Comparison of ENCODE assay signal across 18 cellular contexts in the genomic region with DNA sequence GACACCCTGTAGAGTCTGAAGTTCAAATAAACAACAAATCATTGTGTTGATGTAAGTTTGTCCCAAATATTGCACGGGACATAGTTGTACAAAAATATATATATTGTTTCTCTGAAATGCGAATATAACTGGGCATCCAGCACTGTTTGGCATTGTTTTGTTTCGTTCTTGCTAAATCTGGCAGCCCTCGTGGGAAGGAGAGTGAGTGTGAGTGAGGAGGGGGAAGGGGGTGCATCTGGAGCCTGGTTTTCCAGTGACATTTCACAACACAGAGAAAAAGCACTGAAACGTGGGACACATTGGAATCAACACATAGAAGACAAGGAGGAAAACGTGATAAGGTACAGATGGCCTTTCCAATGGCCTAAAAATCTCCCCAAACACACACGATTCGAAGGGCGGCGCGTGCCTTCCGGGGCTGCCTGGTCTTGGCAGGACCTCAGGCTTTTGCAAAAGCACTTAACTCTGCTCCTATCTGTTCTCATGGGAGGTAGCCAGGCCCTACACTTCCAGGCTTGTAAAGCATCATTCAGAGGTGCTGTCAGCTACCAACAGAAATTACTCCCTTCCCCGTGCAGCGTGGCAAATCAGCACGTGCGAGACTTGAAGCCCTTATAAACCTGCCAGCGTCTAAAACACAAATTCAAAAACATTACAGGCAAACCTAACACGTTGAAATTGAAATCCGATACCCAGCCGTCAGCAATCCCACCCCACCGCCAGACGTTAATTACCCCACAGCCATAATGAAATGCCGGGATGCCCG.
DNase-seq lines count a peak whose midpoint lies in the region; TF ChIP-seq lines count a peak whose summit lies in the region.
"Had no signal": no experiment of that assay in that cellular context is flagged by ENCODE, and none has a peak within 500 bp of the region (broad histone marks: within the 10 kb centered on the region; RNA-seq: fewer than 3 reads in every experiment).

No MANE protein-coding gene starts in this region.

- H3K27ac ChIP-seq in BLaER1 treated with 17β-estradiol and CSF1 and Interleukin-3, amounts not matched to agents 10 nM and 100 nM: no peak overlapping the region
- H3K27ac ChIP-seq in HUES64 (ENCODE audit: low read depth, low read length) (0 out of 2 replicates have a peak overlapping the region, but pooled peaks have one; percentile 26), neural cell (ENCODE audit: low read length) (no peak overlapping the region), smooth muscle cell (ENCODE audit: low read depth) (no peak overlapping the region)
- H3K27ac ChIP-seq: KMS-11, left lung, upper lobe of left lung had no signal

- H2AFZ ChIP-seq in neural cell (ENCODE audit: low read depth, low read length): no peak overlapping the region
- no peak overlapping the region for H2AFZ ChIP-seq in smooth muscle cell (ENCODE audit: low read depth)

- H3K27me3 Mint-ChIP-seq in brain: peaks cover 4% of the 10 kb centered on the region

- H3K9me3 ChIP-seq in BLaER1 treated with 17β-estradiol and CSF1 and Interleukin-3, amounts not matched to agents 10 nM and 100 nM (replicated peaks in 1 of 11): peaks cover 11 to 16% (median 15%) of the 10 kb centered on the region in 11 experiments
- H3K9me3 ChIP-seq in HUES64 (ENCODE audit: insufficient read depth, low read depth, low read length) (peaks cover 6% of the 10 kb centered on the region), neural cell (ENCODE audit: low read length) (no peaks in the 10 kb centered on the region), smooth muscle cell (replicated peaks; ENCODE audit: low read depth) (no peaks in the 10 kb centered on the region)

- no peaks in the 10 kb centered on the region for H3K9me2 ChIP-seq in neural cell (ENCODE audit: insufficient read depth, low read length)

- no peaks in the 10 kb centered on the region for H3F3A ChIP-seq in neural cell (ENCODE audit: insufficient read depth, low read length, poor library complexity, severe bottlenecking)
- no peaks in the 10 kb centered on the region for H3F3A ChIP-seq in smooth muscle cell (ENCODE audit: low read depth)

- peaks cover 0 to under 1% (median 0%) of the 10 kb centered on the region in 11 experiments; a peak in 1 of 22 replicates for H3K36me3 ChIP-seq in BLaER1 treated with 17β-estradiol and CSF1 and Interleukin-3, amounts not matched to agents 10 nM and 100 nM
- no peaks in the 10 kb centered on the region for H3K36me3 ChIP-seq in HUES64 (ENCODE audit: insufficient read depth, low read length)
- no peaks in the 10 kb centered on the region for H3K36me3 ChIP-seq in neural cell (ENCODE audit: insufficient read depth, low read length)
- H3K36me3 ChIP-seq in smooth muscle cell (ENCODE audit: low read depth): no peaks in the 10 kb centered on the region
- H3K36me3 ChIP-seq: left lung, upper lobe of left lung had no signal

- H3K36me3 Mint-ChIP-seq in brain: no peaks in the 10 kb centered on the region
- H3K36me3 Mint-ChIP-seq: activated naive CD8-positive, alpha-beta T cell treated with anti-CD3 and anti-CD28 coated beads for 36 hours; stimulated activated effector memory CD8-positive, alpha-beta T cell treated with anti-CD3 and anti-CD28 coated beads, Interleukin-12 subunit alpha, Interleukin-12 subunit beta, amount 100 ng/mL, for 72 hours had no signal

- H3K4me1 Mint-ChIP-seq in brain: peaks cover 72% of the 10 kb centered on the region
- H3K4me1 Mint-ChIP-seq: activated naive CD8-positive, alpha-beta T cell treated with anti-CD3 and anti-CD28 coated beads for 36 hours; naive thymus-derived CD4-positive, alpha-beta T cell; stimulated activated effector memory CD8-positive, alpha-beta T cell treated with anti-CD3 and anti-CD28 coated beads, Interleukin-12 subunit alpha, Interleukin-12 subunit beta, amount 100 ng/mL, for 72 hours had no signal

- H3K9ac ChIP-seq in BLaER1 treated with 17β-estradiol and CSF1 and Interleukin-3, amounts not matched to agents 10 nM and 100 nM: no peak overlapping the region
- H3K9ac ChIP-seq in HUES64 (ENCODE audit: low read depth, low read length): no peak overlapping the region
- H3K9ac ChIP-seq in neural cell (ENCODE audit: low read length): no peak overlapping the region
- no peak overlapping the region for H3K9ac ChIP-seq in smooth muscle cell (ENCODE audit: low read depth)
- H3K9ac ChIP-seq: KMS-11 had no signal

- H3K4me1 ChIP-seq in BLaER1 treated with 17β-estradiol and CSF1 and Interleukin-3, amounts not matched to agents 10 nM and 100 nM: peaks cover 8 to 86% (median 64%) of the 10 kb centered on the region in 10 experiments
- H3K4me1 ChIP-seq in HUES64 (ENCODE audit: insufficient read depth, low read length) (peaks cover 22% of the 10 kb centered on the region), smooth muscle cell (ENCODE audit: low read depth) (peaks cover 7% of the 10 kb centered on the region)

- 68% methylated on average over 24 of the region's 24 CpGs for WGBS in HUES64
- WGBS in smooth muscle cell (ENCODE audit: low lambda C conversion rate): 62% methylated on average over 24 of the region's 24 CpGs
- 41% methylated on average over 24 of the region's 24 CpGs for WGBS in lower leg skin, 2 donors

- no peaks in the 10 kb centered on the region for H3K27me3 ChIP-seq in BLaER1 treated with 17β-estradiol and CSF1 and Interleukin-3, amounts not matched to agents 10 nM and 100 nM
- no peaks in the 10 kb centered on the region for H3K27me3 ChIP-seq in HUES64 (ENCODE audit: insufficient read depth, low read length)
- no peaks in the 10 kb centered on the region for H3K27me3 ChIP-seq in neural cell (ENCODE audit: insufficient read depth, low read depth, low read length)
- peaks cover 14% of the 10 kb centered on the region for H3K27me3 ChIP-seq in smooth muscle cell (ENCODE audit: low read depth)
- H3K27me3 ChIP-seq: upper lobe of left lung had no signal

- no peak for TF ChIP-seq POLR2A in lower leg skin (IDR thresholded peaks at IDR 0.05)

- peak overlapping the region in 4 of 5 experiments; percentile 14 to 47 (median 31) for H3K4me3 Mint-ChIP-seq in brain
- H3K4me3 Mint-ChIP-seq: activated naive CD8-positive, alpha-beta T cell treated with anti-CD3 and anti-CD28 coated beads for 36 hours; naive thymus-derived CD4-positive, alpha-beta T cell; stimulated activated effector memory CD8-positive, alpha-beta T cell treated with anti-CD3 and anti-CD28 coated beads, Interleukin-12 subunit alpha, Interleukin-12 subunit beta, amount 100 ng/mL, for 72 hours had no signal

- no peak for TF ChIP-seq EP300 in neural cell (conservative IDR thresholded peaks at IDR 0.05; ENCODE audit: poor library complexity, severe bottlenecking)

- TF ChIP-seq CTCF in brain (conservative IDR thresholded peaks at IDR 0.05): no peak
- no peak for TF ChIP-seq CTCF in neural cell (IDR thresholded peaks at IDR 0.05; ENCODE audit: poor library complexity, severe bottlenecking)
- TF ChIP-seq CTCF in smooth muscle cell (IDR thresholded peaks at IDR 0.05; ENCODE audit: borderline replicate concordance, insufficient read depth, poor library complexity, severe bottlenecking): no peak
- TF ChIP-seq CTCF in lower leg skin (IDR thresholded peaks at IDR 0.05): no peak

- TF ChIP-seq RAD21 in neural cell (conservative IDR thresholded peaks at IDR 0.05): no peak

- no peak overlapping the region for H3K4me3 ChIP-seq in BLaER1 treated with 17β-estradiol and CSF1 and Interleukin-3, amounts not matched to agents 10 nM and 100 nM
- no peak overlapping the region for H3K4me3 ChIP-seq in HUES64 (ENCODE audit: low read length)
- no peak overlapping the region for H3K4me3 ChIP-seq in neural cell (ENCODE audit: low read length)
- H3K4me3 ChIP-seq in smooth muscle cell: no peak overlapping the region
- H3K4me3 ChIP-seq in lower leg skin (ENCODE audit: low read depth, poor library complexity, severe bottlenecking): no peak overlapping the region
- H3K4me3 ChIP-seq: left lung, upper lobe of left lung had no signal

- no peaks in the 10 kb centered on the region for H3K79me2 ChIP-seq in neural cell (replicated peaks; ENCODE audit: insufficient read depth, low read length)
- no peaks in the 10 kb centered on the region for H3K79me2 ChIP-seq in smooth muscle cell (ENCODE audit: low read depth)

- DNase-seq in NCI-H2029 treated with DMSO at 0.1 percent for 48 hours (lab: John Stamatoyannopoulos, UW) (no peak), SKM-1 treated with dmso at 0.1 percent for 144 hours (lab: John Stamatoyannopoulos, UW; ENCODE audit: unreplicated experiment) (no peak), smooth muscle cell (lab: John Stamatoyannopoulos, UW; ENCODE audit: unreplicated experiment) (no peak), lower leg skin (ENCODE audit: low spot score in 2 of 2) (no peak)
- DNase-seq: activated naive CD8-positive, alpha-beta T cell treated with anti-CD3 and anti-CD28 coated beads for 36 hours; AML-193; effector memory CD4-positive, alpha-beta T cell; naive thymus-derived CD4-positive, alpha-beta T cell; NCI-H187; T-helper 9 cell had no signal

- peaks cover 0 to 9% (median 0%) of the 10 kb centered on the region in 11 experiments; a peak in 4 of 22 replicates for H4K20me1 ChIP-seq in BLaER1 treated with 17β-estradiol and CSF1 and Interleukin-3, amounts not matched to agents 10 nM and 100 nM
- no peaks in the 10 kb centered on the region for H4K20me1 ChIP-seq in neural cell (ENCODE audit: insufficient read depth)
- H4K20me1 ChIP-seq in smooth muscle cell (ENCODE audit: low read depth): no peaks in the 10 kb centered on the region

- H3K4me2 ChIP-seq in BLaER1 treated with 17β-estradiol and CSF1 and Interleukin-3, amounts not matched to agents 10 nM and 100 nM: peak overlapping the region in 8 of 11 experiments; percentile 16 to 93 (median 57); a peak in 17 of 22 replicates
- H3K4me2 ChIP-seq in neural cell (ENCODE audit: low read length) (no peak overlapping the region), smooth muscle cell (no peak overlapping the region)
- H3K4me2 ChIP-seq: KMS-11 had no signal

- H3K9me3 Mint-ChIP-seq in brain: peaks cover 0 to 23% (median 6%) of the 10 kb centered on the region in 5 experiments
- H3K9me3 Mint-ChIP-seq: stimulated activated effector memory CD8-positive, alpha-beta T cell treated with anti-CD3 and anti-CD28 coated beads, Interleukin-12 subunit alpha, Interleukin-12 subunit beta, amount 100 ng/mL, for 72 hours had no signal

- peak overlapping the region; percentile 76 to 95 (median 89) for H3K27ac Mint-ChIP-seq in brain
- H3K27ac Mint-ChIP-seq: activated naive CD8-positive, alpha-beta T cell treated with anti-CD3 and anti-CD28 coated beads for 36 hours; naive thymus-derived CD4-positive, alpha-beta T cell; stimulated activated effector memory CD8-positive, alpha-beta T cell treated with anti-CD3 and anti-CD28 coated beads, Interleukin-12 subunit alpha, Interleukin-12 subunit beta, amount 100 ng/mL, for 72 hours had no signal

- intact Hi-C loops in lower leg skin (cut with DNase I; ENCODE audit: low total_unique reads): no loop called here

TF ChIP-seq in neural cell, 6 proteins besides CTCF, POLR2A, EP300 and RAD21:
- TF ChIP-seq POLR2AphosphoS5 (IDR thresholded peaks at IDR 0.05) (peak; percentile 22), EZH2 (IDR thresholded peaks at IDR 0.05; ENCODE audit: borderline replicate concordance, insufficient read depth, low read length, poor library complexity, severe bottlenecking) (no peak)

Comparison
In these comparisons a context has a peak if more than half of its experiments do, and no peak if none do; other contexts are left out.
1. H3K4me2 ChIP-seq: peak in BLaER1 treated with 17β-estradiol and CSF1 and Interleukin-3, amounts not matched to agents 10 nM and 100 nM (8 of 11); none in neural cell (single experiment) and smooth muscle cell (single experiment).